Comparison of ENCODE assay signal across 1 cellular context in the genomic region with DNA sequence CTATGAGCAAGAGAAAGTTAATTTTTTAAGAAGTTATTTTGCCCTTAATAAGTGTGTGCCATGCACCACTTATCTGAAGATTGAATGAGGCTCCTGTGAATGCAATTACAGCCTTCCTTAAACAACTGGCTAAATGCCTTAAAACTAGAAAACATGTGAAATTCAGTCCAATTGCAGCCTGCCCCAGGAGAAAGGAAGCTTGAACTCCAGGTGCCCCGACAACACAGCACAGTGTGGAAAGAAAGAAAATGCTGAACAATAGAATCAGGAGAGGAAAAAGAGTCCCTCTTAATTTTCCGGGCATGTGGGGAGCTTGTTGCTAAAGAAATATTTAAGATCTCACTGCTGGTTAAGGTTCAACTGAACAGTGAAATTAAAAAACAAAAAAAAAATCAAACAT.
TF ChIP-seq lines count a peak whose summit lies in the region.

No MANE protein-coding gene starts in this region.

TF ChIP-seq in endothelial cell of umbilical vein, 7 proteins besides CTCF, POLR2A, EP300 and RAD21 (continued from another document):
- no peak for TF ChIP-seq MYC (IDR thresholded peaks at IDR 0.05; ENCODE audit: low read depth, low read length)
- no peak for TF ChIP-seq EZH2 (IDR thresholded peaks at IDR 0.05; ENCODE audit: borderline replicate concordance, low read depth, low read length, severe bottlenecking)
